In the genomic region with DNA sequence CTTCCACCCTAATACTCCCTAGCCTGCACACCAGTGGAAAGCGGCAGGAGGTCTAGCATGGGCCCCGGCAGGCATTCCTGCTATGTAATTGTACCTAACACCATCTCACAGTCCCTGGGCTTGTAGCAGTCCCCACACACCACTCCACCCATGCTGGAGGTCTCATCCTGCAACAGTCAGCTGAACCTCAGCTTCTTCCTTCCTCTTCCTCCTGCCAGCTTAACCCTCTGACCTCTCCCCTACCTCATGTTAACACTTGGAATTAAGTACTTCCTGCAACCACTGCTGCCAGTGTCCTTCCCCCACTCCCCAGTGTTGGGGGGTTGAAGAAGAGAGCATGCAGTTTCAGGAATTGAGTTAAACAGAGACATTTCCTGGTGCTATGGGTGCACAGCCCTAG, we compare ENCODE assay signal across 17 cellular contexts. TPM values are rescaled to one million over a fixed set of nuclear protein-coding genes. Genes with fewer than 3 reads are reported as not detected.
DNase-seq lines count a peak whose midpoint lies in the region; ATAC-seq, FAIRE-seq and TF ChIP-seq lines count a peak whose summit lies in the region.
"Had no signal": no experiment of that assay in that cellular context is flagged by ENCODE, and none has a peak within 500 bp of the region (broad histone marks: within the 10 kb centered on the region; RNA-seq: fewer than 3 reads in every experiment).

No MANE protein-coding gene starts in this region.

- H3K4me2 ChIP-seq in Loucy (ENCODE audit: low read depth, low read length, poor library complexity, severe bottlenecking) (peak overlapping the region; percentile 65), endothelial cell of umbilical vein (ENCODE audit: insufficient read depth, low read length) (peak overlapping the region; percentile 8)

- peak; percentile 32 for DNase-seq in activated naive CD8-positive, alpha-beta T cell treated with anti-CD3 and anti-CD28 coated beads, Interleukin-2, amount 10 ng/mL, durations not matched to agents 7 days and 5 days
- DNase-seq in activated naive CD8-positive, alpha-beta T cell treated with anti-CD3 and anti-CD28 coated beads, Interleukin-2, amount 50 U/mL, for 24 hours, result no peak
- no peak for DNase-seq in endothelial cell of umbilical vein (ENCODE audit: low read depth, low spot score)
- DNase-seq in sciatic nerve (ENCODE audit: low spot score), result no peak
- no peak for DNase-seq in NCI-H1092 treated with DMSO at 0.1 percent for 48 hours (lab: John Stamatoyannopoulos, UW)
- DNase-seq in transverse colon, result no peak
- DNase-seq: activated CD4-positive, alpha-beta T cell treated with anti-CD3 and anti-CD28 coated beads, Interleukin-2, amount 50 U/mL, for 1 hour; activated T-cell treated with anti-CD3 and anti-CD28 coated beads, Interleukin-2, amount 50 U/mL, for 24 hours; central memory CD4-positive, alpha-beta T cell; NCI-H187; NCI-H345; occipital lobe had no signal

- H3K9me2 ChIP-seq in Loucy (replicated peaks; ENCODE audit: low read depth, low read length), result no peaks in the 10 kb centered on the region

- peak overlapping the region; percentile 86 for H3K27ac Mint-ChIP-seq in activated naive CD8-positive, alpha-beta T cell treated with anti-CD3 and anti-CD28 coated beads, Interleukin-2, amount 10 ng/mL, durations not matched to agents 7 days and 5 days
- no peak overlapping the region for H3K27ac Mint-ChIP-seq in activated naive CD8-positive, alpha-beta T cell treated with anti-CD3 and anti-CD28 coated beads, Interleukin-2, amount 50 U/mL, for 24 hours
- H3K27ac Mint-ChIP-seq: activated T-cell treated with anti-CD3 and anti-CD28 coated beads, Interleukin-2, amount 50 U/mL, for 24 hours had no signal

- no peak for TF ChIP-seq EP300 in transverse colon (IDR thresholded peaks at IDR 0.05; ENCODE audit: low read depth)

- TF ChIP-seq CTCF in Loucy (conservative IDR thresholded peaks at IDR 0.05; ENCODE audit: low read length) (no peak), endothelial cell of umbilical vein (IDR thresholded peaks at IDR 0.05; ENCODE audit: extremely low read depth in 1 of 2, insufficient read depth in 1 of 2, low read depth in 1 of 2, low read length in 2 of 2) (no peak), transverse colon (IDR thresholded peaks at IDR 0.05) (no peak)

- peak overlapping the region; percentile 59 for H3K9ac ChIP-seq in Loucy (ENCODE audit: low read depth, low read length, poor library complexity, severe bottlenecking)
- no peak overlapping the region for H3K9ac ChIP-seq in endothelial cell of umbilical vein (replicated peaks; ENCODE audit: extremely low read depth, insufficient read depth, low read length)

- H3F3A ChIP-seq in Loucy (ENCODE audit: low read depth), result 0 out of 2 replicates have a peak, but pooled peaks cover 3% of the 10 kb centered on the region

- H3K4me1 Mint-ChIP-seq in activated naive CD8-positive, alpha-beta T cell treated with anti-CD3 and anti-CD28 coated beads, Interleukin-2, amount 10 ng/mL, durations not matched to agents 7 days and 5 days, result peaks cover 41% of the 10 kb centered on the region
- peaks cover 36% of the 10 kb centered on the region for H3K4me1 Mint-ChIP-seq in activated naive CD8-positive, alpha-beta T cell treated with anti-CD3 and anti-CD28 coated beads, Interleukin-2, amount 50 U/mL, for 24 hours

- in situ Hi-C loops in transverse colon (cut with MboI; ENCODE audit: low pct_ligation_motif_present in 1 of 4, low pct_unique_long_range_greater_than_20kb in 1 of 4, low sequenced_read_pairs in 3 of 4), result loop anchor here in 1 of 4 donors (25.0 kb wide), 1 partner anchor 110 kb away; the partner anchor contains the start of genes CBLN3, KHNYN and SDR39U1

- H3K4me1 ChIP-seq in Loucy (ENCODE audit: insufficient read depth, low read length, poor library complexity, severe bottlenecking) (peaks cover 45% of the 10 kb centered on the region), endothelial cell of umbilical vein (ENCODE audit: control insufficient read depth, extremely low read depth, insufficient read depth, low read length) (peaks cover 6% of the 10 kb centered on the region), transverse colon (peaks cover under 1 to 18% (median 4%) of the 10 kb centered on the region in 4 donors)
- H3K4me1 ChIP-seq: SJSA1 had no signal

- H4K20me1 ChIP-seq in Loucy (ENCODE audit: insufficient read depth, low read length, poor library complexity, severe bottlenecking), result no peaks in the 10 kb centered on the region
- H4K20me1 ChIP-seq in endothelial cell of umbilical vein (replicated peaks; ENCODE audit: control insufficient read depth, extremely low read depth, insufficient read depth, low read length), result no peaks in the 10 kb centered on the region

- peak overlapping the region; percentile 65 for H3K4me3 Mint-ChIP-seq in activated naive CD8-positive, alpha-beta T cell treated with anti-CD3 and anti-CD28 coated beads, Interleukin-2, amount 10 ng/mL, durations not matched to agents 7 days and 5 days
- H3K4me3 Mint-ChIP-seq in activated naive CD8-positive, alpha-beta T cell treated with anti-CD3 and anti-CD28 coated beads, Interleukin-2, amount 50 U/mL, for 24 hours, result no peak overlapping the region
- H3K4me3 Mint-ChIP-seq: activated T-cell treated with anti-CD3 and anti-CD28 coated beads, Interleukin-2, amount 50 U/mL, for 24 hours had no signal

- H3K27ac ChIP-seq in endothelial cell of umbilical vein (ENCODE audit: insufficient read depth, low read depth, low read length) (no peak overlapping the region), transverse colon (no peak overlapping the region)
- H3K27ac ChIP-seq: SJSA1 had no signal

- 40 to 88% methylated on average over 1 to 2 of the region's 2 CpGs for WGBS in transverse colon (ENCODE audit: low coverage in 1 of 2), 2 donors

- H3K9me3 Mint-ChIP-seq in activated naive CD8-positive, alpha-beta T cell treated with anti-CD3 and anti-CD28 coated beads, Interleukin-2, amount 10 ng/mL, durations not matched to agents 7 days and 5 days, result no peaks in the 10 kb centered on the region
- no peaks in the 10 kb centered on the region for H3K9me3 Mint-ChIP-seq in activated naive CD8-positive, alpha-beta T cell treated with anti-CD3 and anti-CD28 coated beads, Interleukin-2, amount 50 U/mL, for 24 hours
- H3K9me3 Mint-ChIP-seq: activated T-cell treated with anti-CD3 and anti-CD28 coated beads, Interleukin-2, amount 50 U/mL, for 24 hours had no signal

- H3K4me3 ChIP-seq in Loucy (ENCODE audit: low read length, poor library complexity, severe bottlenecking) (peak overlapping the region; percentile 50), endothelial cell of umbilical vein (replicated peaks in 1 of 3; ENCODE audit: insufficient read depth in 1 of 3, low read depth in 1 of 3, low read length in 3 of 3) (no peak overlapping the region), transverse colon (no peak overlapping the region)
- H3K4me3 ChIP-seq: SJSA1 had no signal

- no peak for FAIRE-seq in endothelial cell of umbilical vein (lab: Jason Lieb, UNC)
- FAIRE-seq: islet of Langerhans, TTC549 had no signal

- no peak for ATAC-seq in activated naive CD8-positive, alpha-beta T cell treated with anti-CD3 and anti-CD28 coated beads, Interleukin-2, amount 10 ng/mL, durations not matched to agents 7 days and 5 days (ENCODE audit: low read depth)
- ATAC-seq in activated naive CD8-positive, alpha-beta T cell treated with anti-CD3 and anti-CD28 coated beads, Interleukin-2, amount 50 U/mL, for 24 hours, result no peak
- ATAC-seq in sciatic nerve (peak; percentile 16), HG03342 (IDR thresholded peaks at IDR 0.05; ENCODE audit: unreplicated experiment) (no peak)

- H3K9me3 ChIP-seq in Loucy (ENCODE audit: insufficient read depth, low read depth, low read length), result no peaks in the 10 kb centered on the region
- H3K9me3 ChIP-seq in endothelial cell of umbilical vein (replicated peaks; ENCODE audit: control insufficient read depth, insufficient read depth, low read length), result no peaks in the 10 kb centered on the region
- no peaks in the 10 kb centered on the region for H3K9me3 ChIP-seq in transverse colon
- H3K9me3 ChIP-seq: SJSA1 had no signal

- H3K27me3 Mint-ChIP-seq in activated naive CD8-positive, alpha-beta T cell treated with anti-CD3 and anti-CD28 coated beads, Interleukin-2, amount 10 ng/mL, durations not matched to agents 7 days and 5 days, result peaks cover 9% of the 10 kb centered on the region
- peaks cover 6% of the 10 kb centered on the region for H3K27me3 Mint-ChIP-seq in activated naive CD8-positive, alpha-beta T cell treated with anti-CD3 and anti-CD28 coated beads, Interleukin-2, amount 50 U/mL, for 24 hours

- H3K36me3 ChIP-seq in Loucy (ENCODE audit: insufficient read depth, low read length), result no peaks in the 10 kb centered on the region
- peaks cover 0 to 18% of the 10 kb centered on the region in 2 experiments for H3K36me3 ChIP-seq in endothelial cell of umbilical vein (ENCODE audit: control insufficient read depth in 2 of 2, extremely low read depth in 1 of 2, insufficient read depth in 2 of 2, low read length in 2 of 2)
- H3K36me3 ChIP-seq in transverse colon, result no peaks in the 10 kb centered on the region
- H3K36me3 ChIP-seq: SJSA1 had no signal

- POLR2A ChIA-PET in activated naive CD8-positive, alpha-beta T cell treated with anti-CD3 and anti-CD28 coated beads, Interleukin-2, amount 10 ng/mL, durations not matched to agents 7 days and 5 days (lab: Charles Lee), result interaction anchor here (0.6 to 1.5 kb wide), 5 partner anchors 12 to 685 kb away, joined by 3 to 10 read pairs (median 5); partner anchors contain the start of genes KHNYN, RIPK3 and TINF2
- POLR2A ChIA-PET in endothelial cell of umbilical vein (lab: Charles Lee), result interaction anchor here (0.6 kb wide), 1 partner anchor 273 kb away, joined by 5 read pairs; no protein-coding TSS in a partner anchor

- H3K79me2 ChIP-seq in Loucy (ENCODE audit: insufficient read depth, low read length) (no peaks in the 10 kb centered on the region), endothelial cell of umbilical vein (ENCODE audit: control insufficient read depth, insufficient read depth, low read length) (no peaks in the 10 kb centered on the region)

- TF ChIP-seq POLR2A in endothelial cell of umbilical vein (IDR thresholded peaks at IDR 0.05; ENCODE audit: low read depth, low read length), result no peak
- TF ChIP-seq POLR2A in transverse colon (IDR thresholded peaks at IDR 0.05), result no peak

- dilution Hi-C loops in endothelial cell of umbilical vein (cut with MboI; ENCODE audit: extremely low pct_ligation_motif_present, low sequenced_read_pairs), result no loop called here

- H3K9me1 ChIP-seq in endothelial cell of umbilical vein (replicated peaks; ENCODE audit: control insufficient read depth, extremely low read depth, insufficient read depth, low read length), result no peaks in the 10 kb centered on the region

- H3K36me3 Mint-ChIP-seq in activated naive CD8-positive, alpha-beta T cell treated with anti-CD3 and anti-CD28 coated beads, Interleukin-2, amount 10 ng/mL, durations not matched to agents 7 days and 5 days, result no peaks in the 10 kb centered on the region
- H3K36me3 Mint-ChIP-seq in activated naive CD8-positive, alpha-beta T cell treated with anti-CD3 and anti-CD28 coated beads, Interleukin-2, amount 50 U/mL, for 24 hours (ENCODE audit: low read depth), result no peaks in the 10 kb centered on the region

- CTCF ChIA-PET in endothelial cell of umbilical vein (lab: Charles Lee), result interaction anchor here (2.2 to 20.1 kb wide), 3 partner anchors 20 to 107 kb away, joined by 7 to 811 read pairs (median 14); partner anchors contain the start of genes CBLN3, CIDEB and KHNYN

- H3K27me3 ChIP-seq in Loucy (ENCODE audit: insufficient read depth, low read length, poor library complexity, severe bottlenecking), result no peaks in the 10 kb centered on the region
- no peaks in the 10 kb centered on the region for H3K27me3 ChIP-seq in endothelial cell of umbilical vein (ENCODE audit: control insufficient read depth in 2 of 2, insufficient read depth in 2 of 2, low read length in 2 of 2)
- no peaks in the 10 kb centered on the region for H3K27me3 ChIP-seq in transverse colon
- H3K27me3 ChIP-seq: SJSA1 had no signal

- BruUV-seq in endothelial cell of umbilical vein (replicated peaks; lab: Mats Ljungman, UMichigan), result no TSS peak

- peak overlapping the region; percentile 94 for H2AFZ ChIP-seq in Loucy (ENCODE audit: low read length)
- H2AFZ ChIP-seq in endothelial cell of umbilical vein (ENCODE audit: low read depth, low read length), result no peak overlapping the region

- intact Hi-C loops in endothelial cell of umbilical vein (cut with micrococcal nuclease) (no loop called here), sciatic nerve (cut with DNase I) (no loop called here), transverse colon (cut with DNase I; ENCODE audit: low total_unique reads) (no loop called here)

RNA-seq across cellular contexts. Expression of gene ADCY4, which starts 7.6 kb away (rescaled TPM):
- 1 to 10 TPM; 4.4 to 6.3 TPM for total RNA-seq in activated naive CD8-positive, alpha-beta T cell treated with anti-CD3 and anti-CD28 coated beads, Interleukin-2, amount 10 ng/mL, durations not matched to agents 7 days and 5 days
- 84.0 and 87.0 TPM in 2 replicates for total RNA-seq in endothelial cell of umbilical vein
- 81.6 and 101 TPM in 2 replicates for polyA plus RNA-seq in endothelial cell of umbilical vein
- polyA plus RNA-seq in endothelial cell of umbilical vein (2011; cell fraction: cytosol; rRNA removed), result 15.8 and 21.9 TPM in 2 replicates
- 689 and 864 TPM in 2 replicates for polyA plus RNA-seq in endothelial cell of umbilical vein (2011; cell fraction: nucleus; rRNA removed)
- 39.2 and 55.0 TPM in 2 replicates for polyA plus RNA-seq in endothelial cell of umbilical vein (2012)
- 76.2 and 112 TPM in 2 replicates for polyA minus RNA-seq in endothelial cell of umbilical vein
- polyA minus RNA-seq in endothelial cell of umbilical vein (2011; cell fraction: cytosol; rRNA and poly(A)+ RNA removed), result not detected
- 147 and 206 TPM in 2 replicates for polyA minus RNA-seq in endothelial cell of umbilical vein (2011; cell fraction: nucleus; rRNA and poly(A)+ RNA removed)
- total RNA-seq in sciatic nerve, result 68.1 TPM
- 10 to 100 TPM in 3 of 4 donors, 1 to 10 TPM in 1; 7.9 to 74.8 (median 21.3) TPM for total RNA-seq in transverse colon
- total RNA-seq: SJSA1 had no signal

RNA-seq across cellular contexts. Expression of gene RIPK3, which starts 12.5 kb away (rescaled TPM):
- total RNA-seq in activated naive CD8-positive, alpha-beta T cell treated with anti-CD3 and anti-CD28 coated beads, Interleukin-2, amount 10 ng/mL, durations not matched to agents 7 days and 5 days, result 10 to 100 TPM; 41.1 to 43.7 TPM
- total RNA-seq in endothelial cell of umbilical vein (5.1 and 9.0 TPM in 2 replicates), sciatic nerve (8.9 TPM), transverse colon (100 to 1,000 TPM in 1 of 4 donors, 10 to 100 TPM in 3; 19.3 to 156 (median 53.6) TPM)
- 2.4 and 3.1 TPM in 2 replicates for polyA plus RNA-seq in endothelial cell of umbilical vein
- polyA plus RNA-seq in endothelial cell of umbilical vein (2011; cell fraction: cytosol; rRNA removed), result 1.7 and 1.8 TPM in 2 replicates
- 14.7 and 15.4 TPM in 2 replicates for polyA plus RNA-seq in endothelial cell of umbilical vein (2011; cell fraction: nucleus; rRNA removed)
- polyA plus RNA-seq in endothelial cell of umbilical vein (2012), result 1.4 and 2.6 TPM in 2 replicates
- 2.3 and 3.4 TPM in 2 replicates for polyA minus RNA-seq in endothelial cell of umbilical vein
- polyA minus RNA-seq in endothelial cell of umbilical vein (2011; cell fraction: cytosol; rRNA and poly(A)+ RNA removed), result not detected
- polyA minus RNA-seq in endothelial cell of umbilical vein (2011; cell fraction: nucleus; rRNA and poly(A)+ RNA removed), result 4.3 and 7.8 TPM in 2 replicates
- total RNA-seq: SJSA1 had no signal

RNA-seq across cellular contexts. Expression of gene LTB4R, which starts 16.0 kb away (rescaled TPM):
- total RNA-seq in activated naive CD8-positive, alpha-beta T cell treated with anti-CD3 and anti-CD28 coated beads, Interleukin-2, amount 10 ng/mL, durations not matched to agents 7 days and 5 days, result 10 to 100 TPM; 27.0 to 27.8 TPM
- 6.2 and 10.5 TPM in 2 replicates for total RNA-seq in endothelial cell of umbilical vein
- polyA plus RNA-seq in endothelial cell of umbilical vein, result 9.1 and 11.7 TPM in 2 replicates
- polyA plus RNA-seq in endothelial cell of umbilical vein (2011; cell fraction: cytosol; rRNA removed), result 2.1 and 3.0 TPM in 2 replicates
- 79.4 and 81.1 TPM in 2 replicates for polyA plus RNA-seq in endothelial cell of umbilical vein (2011; cell fraction: nucleus; rRNA removed)
- 4.8 and 6.3 TPM in 2 replicates for polyA plus RNA-seq in endothelial cell of umbilical vein (2012)
- 4.9 and 12.2 TPM in 2 replicates for polyA minus RNA-seq in endothelial cell of umbilical vein
- 6.6 TPM for polyA minus RNA-seq in endothelial cell of umbilical vein (2011; cell fraction: cytosol; rRNA and poly(A)+ RNA removed)
- 9.5 and 11.0 TPM in 2 replicates for polyA minus RNA-seq in endothelial cell of umbilical vein (2011; cell fraction: nucleus; rRNA and poly(A)+ RNA removed)
- total RNA-seq in sciatic nerve, result 6.7 TPM
- total RNA-seq in transverse colon, result 1 to 10 TPM; 1.1 to 8.3 (median 6.2) TPM

RNA-seq across cellular contexts. Expression of gene LTB4R2, which starts 17.4 kb away (rescaled TPM):
- 10 to 100 TPM; 19.4 to 21.2 TPM for total RNA-seq in activated naive CD8-positive, alpha-beta T cell treated with anti-CD3 and anti-CD28 coated beads, Interleukin-2, amount 10 ng/mL, durations not matched to agents 7 days and 5 days
- total RNA-seq in endothelial cell of umbilical vein, result 9.1 and 13.1 TPM in 2 replicates
- 5.5 and 7.6 TPM in 2 replicates for polyA plus RNA-seq in endothelial cell of umbilical vein
- 0.49 and 1.2 TPM in 2 replicates for polyA plus RNA-seq in endothelial cell of umbilical vein (2011; cell fraction: cytosol; rRNA removed)
- 52.9 and 53.1 TPM in 2 replicates for polyA plus RNA-seq in endothelial cell of umbilical vein (2011; cell fraction: nucleus; rRNA removed)
- 3.5 and 4.3 TPM in 2 replicates for polyA plus RNA-seq in endothelial cell of umbilical vein (2012)
- 5.9 and 6.8 TPM in 2 replicates for polyA minus RNA-seq in endothelial cell of umbilical vein
- 2.3 TPM for polyA minus RNA-seq in endothelial cell of umbilical vein (2011; cell fraction: cytosol; rRNA and poly(A)+ RNA removed)
- polyA minus RNA-seq in endothelial cell of umbilical vein (2011; cell fraction: nucleus; rRNA and poly(A)+ RNA removed), result 15.5 and 16.1 TPM in 2 replicates
- 5.6 TPM for total RNA-seq in sciatic nerve
- total RNA-seq in transverse colon, result 10 to 100 TPM in 1 of 4 donors, 1 to 10 TPM in 3; 4.4 to 81.5 (median 7.1) TPM

RNA-seq across cellular contexts. Expression of gene CIDEB, which starts 19.5 kb away (rescaled TPM):
- 10 to 100 TPM; 33.7 to 34.8 TPM for total RNA-seq in activated naive CD8-positive, alpha-beta T cell treated with anti-CD3 and anti-CD28 coated beads, Interleukin-2, amount 10 ng/mL, durations not matched to agents 7 days and 5 days
- total RNA-seq in endothelial cell of umbilical vein (4.6 and 5.2 TPM in 2 replicates), sciatic nerve (17.3 TPM), transverse colon (100 to 1,000 TPM in 1 of 4 donors, 10 to 100 TPM in 2, 1 to 10 TPM in 1; 6.7 to 168 (median 23.6) TPM)
- 7.2 and 14.9 TPM in 2 replicates for polyA plus RNA-seq in endothelial cell of umbilical vein
- polyA plus RNA-seq in endothelial cell of umbilical vein (2011; cell fraction: cytosol; rRNA removed), result 5.4 and 5.5 TPM in 2 replicates
- 14.0 and 14.4 TPM in 2 replicates for polyA plus RNA-seq in endothelial cell of umbilical vein (2011; cell fraction: nucleus; rRNA removed)
- polyA plus RNA-seq in endothelial cell of umbilical vein (2012), result 0.76 and 2.3 TPM in 2 replicates
- polyA minus RNA-seq in endothelial cell of umbilical vein, result 3.0 and 7.3 TPM in 2 replicates
- 5.6 TPM for polyA minus RNA-seq in endothelial cell of umbilical vein (2011; cell fraction: cytosol; rRNA and poly(A)+ RNA removed)
- 3.5 and 4.0 TPM in 2 replicates for polyA minus RNA-seq in endothelial cell of umbilical vein (2011; cell fraction: nucleus; rRNA and poly(A)+ RNA removed)
- total RNA-seq: SJSA1 had no signal
